In the genomic region with DNA sequence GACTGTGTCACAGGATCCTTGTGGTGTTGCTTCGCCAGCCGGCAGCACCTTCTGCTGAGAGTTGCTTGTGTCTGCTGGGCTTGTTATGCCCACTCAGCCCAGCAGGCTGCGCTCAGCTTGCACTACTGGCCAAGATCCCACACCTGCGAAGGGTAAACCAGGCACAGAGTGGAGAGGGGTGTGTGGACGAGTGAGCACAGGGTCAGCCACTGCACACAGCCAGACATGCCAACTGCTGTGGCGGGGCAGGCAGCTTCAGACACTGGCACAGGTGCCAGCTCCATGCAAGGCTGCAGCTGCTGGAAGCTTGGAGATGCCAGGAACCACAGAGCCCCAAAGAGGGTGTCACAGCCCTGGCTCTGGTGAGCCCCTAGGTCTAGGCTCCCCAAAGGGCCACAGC, we compare ENCODE assay signal across 11 cellular contexts.
A peak's percentile ranks its signal among the peaks of the same experiment; 100 is the strongest.
DNase-seq lines count a peak whose midpoint lies in the region; ATAC-seq, FAIRE-seq and TF ChIP-seq lines count a peak whose summit lies in the region.
"Had no signal": no experiment of that assay in that cellular context is flagged by ENCODE, and none has a peak within 500 bp of the region (broad histone marks: within the 10 kb centered on the region; RNA-seq: fewer than 3 reads in every experiment).

No MANE protein-coding gene starts in this region.

- ATAC-seq in HG03520 (IDR thresholded peaks at IDR 0.05; ENCODE audit: unreplicated experiment) (peak; percentile 45), K562 (peak; percentile 94)
- ATAC-seq in naive thymus-derived CD4-positive, alpha-beta T cell = peak; percentile 8
- ATAC-seq: Right ventricle myocardium inferior had no signal

- H3K4me1 Mint-ChIP-seq in naive thymus-derived CD4-positive, alpha-beta T cell = peaks cover 0 to 4% (median 0%) of the 10 kb centered on the region in 7 donors

- H3K9me3 ChIP-seq in K562 (replicated peaks; ENCODE audit: control insufficient read depth, insufficient read depth, low read depth, low read length) = no peaks in the 10 kb centered on the region
- no peaks in the 10 kb centered on the region for H3K9me3 ChIP-seq in naive thymus-derived CD4-positive, alpha-beta T cell (ENCODE audit: control insufficient read depth in 2 of 3, low read length in 3 of 3)

- H2AFZ ChIP-seq in K562 (ENCODE audit: low read depth, low read length) = no peak overlapping the region

- H3K9ac ChIP-seq in K562 (ENCODE audit: insufficient read depth in 1 of 2, low read depth in 2 of 2, low read length in 2 of 2) = no peak overlapping the region

- TF ChIP-seq POLR2A in K562 (conservative IDR thresholded peaks at IDR 0.05) = no peak

- intact Hi-C loops in K562 (cut with micrococcal nuclease) = loop anchor here (1.0 to 5.0 kb wide), 2 partner anchors 129 to 296 kb away; no protein-coding TSS in a partner anchor
- intact Hi-C loops in naive thymus-derived CD4-positive, alpha-beta T cell (cut with micrococcal nuclease) = no loop called here

- H3K27ac Mint-ChIP-seq in naive thymus-derived CD4-positive, alpha-beta T cell = no peak overlapping the region
- H3K27ac Mint-ChIP-seq: stimulated activated naive CD8-positive, alpha-beta T cell treated with anti-CD3 and anti-CD28 coated beads, Interleukin-15, Interleukin-2, amounts not matched to agents 100 ng/mL and 50 ng/mL, for 24 hours had no signal

- no peaks in the 10 kb centered on the region; a peak in 1 of 5 replicates for H3K4me1 ChIP-seq in K562 (replicated peaks in 1 of 2; ENCODE audit: control insufficient read depth in 2 of 2, insufficient read depth in 2 of 2, low read length in 2 of 2)
- no peaks in the 10 kb centered on the region for H3K4me1 ChIP-seq in naive thymus-derived CD4-positive, alpha-beta T cell (ENCODE audit: control insufficient read depth in 2 of 2, insufficient read depth in 2 of 2, low read length in 2 of 2)

- H3K9me1 ChIP-seq in K562 (ENCODE audit: control insufficient read depth, insufficient read depth, low read length) = no peaks in the 10 kb centered on the region

- CTCF ChIA-PET in K562 (lab: Yijun Ruan, JAX; ENCODE audit: low intra/inter-chr PET ratio) = no interaction called here
- CTCF ChIA-PET in naive thymus-derived CD4-positive, alpha-beta T cell (lab: Charles Lee) = no interaction called here

- peak; percentile 62 for FAIRE-seq in K562 (lab: Jason Lieb, UNC)

- peaks cover 0 to 7% (median 0%) of the 10 kb centered on the region in 5 donors for H3K27me3 Mint-ChIP-seq in naive thymus-derived CD4-positive, alpha-beta T cell
- H3K27me3 Mint-ChIP-seq: stimulated activated naive CD8-positive, alpha-beta T cell treated with anti-CD3 and anti-CD28 coated beads, Interleukin-15, Interleukin-2, amounts not matched to agents 100 ng/mL and 50 ng/mL, for 24 hours had no signal

- TF ChIP-seq RAD21 in K562 (CRISPR knock-in tag; conservative IDR thresholded peaks at IDR 0.05 in 1 of 2, IDR thresholded peaks at IDR 0.05 in 1 of 2) = peak; percentile 25 to 64; a peak in 3 of 4 replicates

- peaks cover 0 to 2% (median 0%) of the 10 kb centered on the region in 11 donors for H3K9me3 Mint-ChIP-seq in naive thymus-derived CD4-positive, alpha-beta T cell
- H3K9me3 Mint-ChIP-seq: stimulated activated naive CD8-positive, alpha-beta T cell treated with anti-CD3 and anti-CD28 coated beads, Interleukin-15, Interleukin-2, amounts not matched to agents 100 ng/mL and 50 ng/mL, for 24 hours had no signal

- H4K20me1 ChIP-seq in K562 (replicated peaks; ENCODE audit: control insufficient read depth, insufficient read depth, low read length) = no peaks in the 10 kb centered on the region

- no TSS peak for BruUV-seq in K562 (replicated peaks; lab: Mats Ljungman, UMichigan)

- H3K36me3 ChIP-seq in K562 (ENCODE audit: control insufficient read depth, insufficient read depth, low read length) = no peaks in the 10 kb centered on the region
- no peaks in the 10 kb centered on the region for H3K36me3 ChIP-seq in naive thymus-derived CD4-positive, alpha-beta T cell (ENCODE audit: control insufficient read depth in 2 of 3, insufficient read depth in 3 of 3, low read length in 3 of 3)

- in situ Hi-C loops in K562 (cut with MboI) = no loop called here

- no peaks in the 10 kb centered on the region for H3K27me3 ChIP-seq in K562 (ENCODE audit: control insufficient read depth in 2 of 2, insufficient read depth in 2 of 2, low read length in 2 of 2)
- H3K27me3 ChIP-seq in naive thymus-derived CD4-positive, alpha-beta T cell (ENCODE audit: control insufficient read depth in 2 of 2, insufficient read depth in 2 of 2, low read length in 2 of 2) = no peaks in the 10 kb centered on the region

- H3K4me3 Mint-ChIP-seq in naive thymus-derived CD4-positive, alpha-beta T cell = no peak overlapping the region
- H3K4me3 Mint-ChIP-seq: stimulated activated naive CD8-positive, alpha-beta T cell treated with anti-CD3 and anti-CD28 coated beads, Interleukin-15, Interleukin-2, amounts not matched to agents 100 ng/mL and 50 ng/mL, for 24 hours had no signal

- no peak overlapping the region for H3K4me3 ChIP-seq in K562
- H3K4me3 ChIP-seq in naive thymus-derived CD4-positive, alpha-beta T cell (ENCODE audit: low read length) = no peak overlapping the region

- H3K36me3 Mint-ChIP-seq in naive thymus-derived CD4-positive, alpha-beta T cell = no peaks in the 10 kb centered on the region

- TF ChIP-seq CTCF in K562 (IDR thresholded peaks at IDR 0.05 in 2 of 3, conservative IDR thresholded peaks at IDR 0.05 in 1 of 3; ENCODE audit: insufficient read depth in 2 of 3, low read depth in 1 of 3, low read length in 3 of 3) = peak; percentile 52 to 64 (median 53)

- WGBS in K562 (ENCODE audit: insufficient coverage, low coverage, missing lambda C conversion rate) = 1% methylated on average over 6 of the region's 6 CpGs

- TF ChIP-seq EP300 in K562 (IDR thresholded peaks at IDR 0.05; ENCODE audit: low read length) = no peak

- POLR2A ChIA-PET in K562 (lab: Yijun Ruan, JAX) = no interaction called here
- POLR2A ChIA-PET in naive thymus-derived CD4-positive, alpha-beta T cell (lab: Charles Lee) = no interaction called here

- H3K27ac ChIP-seq in K562 (ENCODE audit: extremely low read depth, low read depth, low read length) = no peak overlapping the region
- no peak overlapping the region for H3K27ac ChIP-seq in naive thymus-derived CD4-positive, alpha-beta T cell (ENCODE audit: low read depth, low read length)

- H3K4me2 ChIP-seq in K562 (ENCODE audit: insufficient read depth, low read length) = no peak overlapping the region

- DNase-seq in Daoy (ENCODE audit: low read depth) (peak; percentile 32), K562 (ENCODE audit: extremely low read depth in 1 of 4, low spot score in 3 of 4) (peak; percentile 14 to 39 (median 16)), NCI-H1694 treated with DMSO at 0.1 percent for 48 hours (lab: John Stamatoyannopoulos, UW) (no peak), NCI-H1930 (lab: John Stamatoyannopoulos, UW) (no peak), NCI-H1092 (lab: John Stamatoyannopoulos, UW) (no peak)
- no peak for DNase-seq in naive thymus-derived CD4-positive, alpha-beta T cell
- no peak for DNase-seq in effector CD4-positive, alpha-beta T cell
- DNase-seq: activated T-cell treated with anti-CD3 and anti-CD28 coated beads for 4 hours had no signal

- H3K79me2 ChIP-seq in K562 (ENCODE audit: control insufficient read depth, insufficient read depth, low read length) = no peaks in the 10 kb centered on the region

TF ChIP-seq in K562, 482 proteins besides CTCF, POLR2A, EP300 and RAD21:
- TF ChIP-seq, protein P1, sequence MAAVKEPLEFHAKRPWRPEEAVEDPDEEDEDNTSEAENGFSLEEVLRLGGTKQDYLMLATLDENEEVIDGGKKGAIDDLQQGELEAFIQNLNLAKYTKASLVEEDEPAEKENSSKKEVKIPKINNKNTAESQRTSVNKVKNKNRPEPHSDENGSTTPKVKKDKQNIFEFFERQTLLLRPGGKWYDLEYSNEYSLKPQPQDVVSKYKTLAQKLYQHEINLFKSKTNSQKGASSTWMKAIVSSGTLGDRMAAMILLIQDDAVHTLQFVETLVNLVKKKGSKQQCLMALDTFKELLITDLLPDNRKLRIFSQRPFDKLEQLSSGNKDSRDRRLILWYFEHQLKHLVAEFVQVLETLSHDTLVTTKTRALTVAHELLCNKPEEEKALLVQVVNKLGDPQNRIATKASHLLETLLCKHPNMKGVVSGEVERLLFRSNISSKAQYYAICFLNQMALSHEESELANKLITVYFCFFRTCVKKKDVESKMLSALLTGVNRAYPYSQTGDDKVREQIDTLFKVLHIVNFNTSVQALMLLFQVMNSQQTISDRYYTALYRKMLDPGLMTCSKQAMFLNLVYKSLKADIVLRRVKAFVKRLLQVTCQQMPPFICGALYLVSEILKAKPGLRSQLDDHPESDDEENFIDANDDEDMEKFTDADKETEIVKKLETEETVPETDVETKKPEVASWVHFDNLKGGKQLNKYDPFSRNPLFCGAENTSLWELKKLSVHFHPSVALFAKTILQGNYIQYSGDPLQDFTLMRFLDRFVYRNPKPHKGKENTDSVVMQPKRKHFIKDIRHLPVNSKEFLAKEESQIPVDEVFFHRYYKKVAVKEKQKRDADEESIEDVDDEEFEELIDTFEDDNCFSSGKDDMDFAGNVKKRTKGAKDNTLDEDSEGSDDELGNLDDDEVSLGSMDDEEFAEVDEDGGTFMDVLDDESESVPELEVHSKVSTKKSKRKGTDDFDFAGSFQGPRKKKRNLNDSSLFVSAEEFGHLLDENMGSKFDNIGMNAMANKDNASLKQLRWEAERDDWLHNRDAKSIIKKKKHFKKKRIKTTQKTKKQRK (IDR thresholded peaks at IDR 0.05; ENCODE audit: borderline replicate concordance, low read depth, low read length) = no peak
- peak; percentile 58 for TF ChIP-seq SMC3 (conservative IDR thresholded peaks at IDR 0.05; ENCODE audit: insufficient read depth, low read depth, low read length)
- TF ChIP-seq STAG1 (CRISPR knock-in tag; IDR thresholded peaks at IDR 0.05; ENCODE audit: borderline replicate concordance) = peak; percentile 26; the same call in 1 of the 2 replicates

Comparison
In these comparisons a context has a peak if more than half of its experiments do, and no peak if none do; other contexts are left out.
1. DNase-seq: peak in Daoy (single experiment) and K562 (4 of 4); none in naive thymus-derived CD4-positive, alpha-beta T cell (0 of 9), NCI-H1694 treated with DMSO at 0.1 percent for 48 hours (single experiment), NCI-H1930 (0 of 2), NCI-H1092 (single experiment) and effector CD4-positive, alpha-beta T cell (single experiment).
2. ATAC-seq: peak in every context shown above with its lines; median percentile 94 in K562; 45 in HG03520; 8 in naive thymus-derived CD4-positive, alpha-beta T cell.